Comparison of ENCODE assay signal across 18 cellular contexts in genomic region chr3:125434582-125435011, GRCh38. TPM values are rescaled to one million over a fixed set of nuclear protein-coding genes. Genes with fewer than 3 reads are reported as not detected.
A peak's percentile ranks its signal among the peaks of the same experiment; 100 is the strongest.
DNase-seq lines count a peak whose midpoint lies in the region; ATAC-seq, FAIRE-seq and TF ChIP-seq lines count a peak whose summit lies in the region.
"Had no signal": no experiment of that assay in that cellular context is flagged by ENCODE, and none has a peak within 500 bp of the region (broad histone marks: within the 10 kb centered on the region; RNA-seq: fewer than 3 reads in every experiment).

No MANE protein-coding gene starts in this region.

- H3K9me3 ChIP-seq in H1 (ENCODE audit: insufficient read depth in 2 of 2, low read depth in 1 of 2, low read length in 1 of 2): no peaks in the 10 kb centered on the region
- H3K9me3 ChIP-seq: thyroid gland had no signal

- H3K4me1 ChIP-seq in H1 (replicated peaks in 1 of 4; ENCODE audit: control insufficient read depth in 3 of 4, insufficient read depth in 4 of 4, low read length in 3 of 4): peaks cover 0 to 6% (median 2%) of the 10 kb centered on the region in 4 experiments; a peak in 2 of 7 replicates
- H3K4me1 ChIP-seq: thyroid gland had no signal

- no peaks in the 10 kb centered on the region for H3K79me2 ChIP-seq in H1 (ENCODE audit: control insufficient read depth in 1 of 2, insufficient read depth in 2 of 2, low read length in 2 of 2)
- H3K79me2 ChIP-seq: hepatocyte had no signal

- H3K36me3 Mint-ChIP-seq in activated naive CD8-positive, alpha-beta T cell treated with anti-CD3 and anti-CD28 coated beads, Interleukin-2, amount 50 U/mL, for 24 hours (ENCODE audit: low read depth): no peaks in the 10 kb centered on the region
- H3K36me3 Mint-ChIP-seq in activated naive CD8-positive, alpha-beta T cell treated with anti-CD3 and anti-CD28 coated beads for 36 hours: no peaks in the 10 kb centered on the region
- H3K36me3 Mint-ChIP-seq: CD4-positive, CD25-positive, alpha-beta regulatory T cell had no signal

- no peak overlapping the region for H4K5ac ChIP-seq in H1 (ENCODE audit: insufficient read length, low read depth, low read length)

- FAIRE-seq in GM18507 (lab: Jason Lieb, UNC) (peak; percentile 82), H1 (lab: Jason Lieb, UNC) (no peak)
- FAIRE-seq: bronchial epithelial cell had no signal

- no peak overlapping the region for H3K14ac ChIP-seq in H1 (ENCODE audit: insufficient read length)

- TF ChIP-seq POLR2A in H1 (IDR thresholded peaks at IDR 0.05; ENCODE audit: control extremely low read depth in 1 of 2, low read depth in 2 of 2, low read length in 2 of 2): no peak

- no peak overlapping the region for H2BK12ac ChIP-seq in H1 (ENCODE audit: low read depth, low read length)

- DNase-seq in activated naive CD8-positive, alpha-beta T cell treated with anti-CD3 and anti-CD28 coated beads, Interleukin-2, amount 50 U/mL, for 24 hours: no peak
- DNase-seq in activated naive CD8-positive, alpha-beta T cell treated with anti-CD3 and anti-CD28 coated beads for 36 hours: no peak
- DNase-seq in GM18507 (ENCODE audit: extremely low spot score, insufficient read length, low read depth): no peak
- no peak for DNase-seq in H1 (ENCODE audit: low read depth in 1 of 2, low spot score in 2 of 2)
- no peak for DNase-seq in NCI-H345 treated with DMSO at 0.1 percent for 48 hours (lab: John Stamatoyannopoulos, UW; ENCODE audit: unreplicated experiment)
- DNase-seq: foreskin fibroblast, HCEC 1CT, NCI-H1048, NCI-H2029, SW 1271 had no signal

- H3K27me3 Mint-ChIP-seq in activated naive CD8-positive, alpha-beta T cell treated with anti-CD3 and anti-CD28 coated beads, Interleukin-2, amount 50 U/mL, for 24 hours: no peaks in the 10 kb centered on the region
- H3K27me3 Mint-ChIP-seq in activated naive CD8-positive, alpha-beta T cell treated with anti-CD3 and anti-CD28 coated beads for 36 hours: no peaks in the 10 kb centered on the region
- H3K27me3 Mint-ChIP-seq: CD4-positive, CD25-positive, alpha-beta regulatory T cell had no signal

- no peaks in the 10 kb centered on the region for H3K4me1 Mint-ChIP-seq in activated naive CD8-positive, alpha-beta T cell treated with anti-CD3 and anti-CD28 coated beads, Interleukin-2, amount 50 U/mL, for 24 hours
- H3K4me1 Mint-ChIP-seq in activated naive CD8-positive, alpha-beta T cell treated with anti-CD3 and anti-CD28 coated beads for 36 hours: no peaks in the 10 kb centered on the region

- no peak for TF ChIP-seq CTCF in H1 (IDR thresholded peaks at IDR 0.05; ENCODE audit: control extremely low read depth in 1 of 3, insufficient read depth in 1 of 3, low read depth in 1 of 3, low read length in 3 of 3)

- H3K79me1 ChIP-seq in H1 (ENCODE audit: low read depth, low read length): no peaks in the 10 kb centered on the region

- no peak overlapping the region for H3K4ac ChIP-seq in H1 (replicated peaks; ENCODE audit: insufficient read length, low read depth, low read length)

- H3K18ac ChIP-seq in H1 (ENCODE audit: extremely low read depth, low read length): no peak overlapping the region

- no peak overlapping the region for H2BK5ac ChIP-seq in H1 (ENCODE audit: low read depth, low read length)

- H3K27ac ChIP-seq in H1 (ENCODE audit: low read depth, low read length): no peak overlapping the region
- H3K27ac ChIP-seq: hepatocyte, KMS-11, thyroid gland had no signal

- CTCF ChIA-PET in H1 (lab: Charles Lee; ENCODE audit: partially characterized antibody): interaction anchor here (1.2 to 1.4 kb wide), 3 partner anchors 15 to 241 kb away, joined by 3 read pairs; no protein-coding TSS in a partner anchor

- no peak overlapping the region for H3K27ac Mint-ChIP-seq in activated naive CD8-positive, alpha-beta T cell treated with anti-CD3 and anti-CD28 coated beads, Interleukin-2, amount 50 U/mL, for 24 hours
- no peak overlapping the region for H3K27ac Mint-ChIP-seq in activated naive CD8-positive, alpha-beta T cell treated with anti-CD3 and anti-CD28 coated beads for 36 hours
- H3K27ac Mint-ChIP-seq: CD4-positive, CD25-positive, alpha-beta regulatory T cell had no signal

- H2BK120ac ChIP-seq in H1 (replicated peaks; ENCODE audit: low read depth, low read length): no peak overlapping the region

- H2AK5ac ChIP-seq in H1 (ENCODE audit: low read depth, low read length): no peak overlapping the region

- H2BK20ac ChIP-seq in H1 (ENCODE audit: low read length): no peak overlapping the region

- H4K91ac ChIP-seq in H1 (replicated peaks; ENCODE audit: insufficient read length, low read length): no peak overlapping the region

- H3K4me3 ChIP-seq in H1 (ENCODE audit: extremely low read depth in 1 of 4, insufficient read depth in 2 of 4, low read depth in 3 of 4, low read length in 4 of 4): no peak overlapping the region
- H3K4me3 ChIP-seq: hepatocyte, thyroid gland had no signal

- no peaks in the 10 kb centered on the region for H4K20me1 ChIP-seq in H1 (replicated peaks in 1 of 2; ENCODE audit: control insufficient read depth in 1 of 2, insufficient read depth in 2 of 2, low read length in 2 of 2)

- WGBS in H1 (ENCODE audit: extremely low coverage in 1 of 2, insufficient coverage in 1 of 2, insufficient read length in 1 of 2, insufficient replicate concordance in 2 of 2, low coverage in 1 of 2, low lambda C conversion rate in 2 of 2, missing lambda C conversion rate in 1 of 2), 2 experiments: 87% methylated on average over 6 of the region's 6 CpGs; no CpG with 5 or more reads in 1 of the 2 experiments

- POLR2A ChIA-PET in H1 (lab: Charles Lee; ENCODE audit: partially characterized antibody): no interaction called here

- no peak overlapping the region for H3K9ac ChIP-seq in H1 (replicated peaks in 1 of 4; ENCODE audit: extremely low read depth in 1 of 4, low read depth in 3 of 4, low read length in 3 of 4)
- H3K9ac ChIP-seq: KMS-11 had no signal

- no peak overlapping the region for H4K8ac ChIP-seq in H1 (ENCODE audit: extremely low read depth, insufficient read depth, low read length)

- no peak for TF ChIP-seq RAD21 in H1 (IDR thresholded peaks at IDR 0.05 in 1 of 2, conservative IDR thresholded peaks at IDR 0.05 in 1 of 2; ENCODE audit: low read depth in 2 of 2, low read length in 2 of 2)

- no peaks in the 10 kb centered on the region for H3K23me2 ChIP-seq in H1 (ENCODE audit: low read depth, low read length)

- TF ChIP-seq EP300 in H1 (IDR thresholded peaks at IDR 0.05; ENCODE audit: borderline replicate concordance in 1 of 2, low read depth in 2 of 2, low read length in 2 of 2): no peak

- no peaks in the 10 kb centered on the region for H3K36me3 ChIP-seq in H1 (ENCODE audit: control insufficient read depth in 2 of 4, insufficient read depth in 4 of 4, low read length in 3 of 4)
- H3K36me3 ChIP-seq: thyroid gland had no signal

- H2AFZ ChIP-seq in H1 (ENCODE audit: low read length): peak overlapping the region; percentile 89; the same call in 1 of the 2 replicates
- H2AFZ ChIP-seq: hepatocyte had no signal

- ATAC-seq in activated naive CD8-positive, alpha-beta T cell treated with anti-CD3 and anti-CD28 coated beads, Interleukin-2, amount 50 U/mL, for 24 hours: peak; percentile 36
- ATAC-seq in HG02678 (IDR thresholded peaks at IDR 0.05; ENCODE audit: unreplicated experiment) (peak; percentile 54), HG02759 (IDR thresholded peaks at IDR 0.05; ENCODE audit: unreplicated experiment) (no peak), HG03439 (IDR thresholded peaks at IDR 0.05; ENCODE audit: unreplicated experiment) (no peak)

- H3K27me3 ChIP-seq in H1 (replicated peaks in 1 of 4; ENCODE audit: control insufficient read depth in 3 of 4, extremely low read depth in 1 of 4, insufficient read depth in 3 of 4, low read length in 3 of 4): no peaks in the 10 kb centered on the region
- H3K27me3 ChIP-seq: hepatocyte, thyroid gland had no signal

- H3K4me3 Mint-ChIP-seq in activated naive CD8-positive, alpha-beta T cell treated with anti-CD3 and anti-CD28 coated beads, Interleukin-2, amount 50 U/mL, for 24 hours: no peak overlapping the region
- no peak overlapping the region for H3K4me3 Mint-ChIP-seq in activated naive CD8-positive, alpha-beta T cell treated with anti-CD3 and anti-CD28 coated beads for 36 hours

- H3K9me3 Mint-ChIP-seq in activated naive CD8-positive, alpha-beta T cell treated with anti-CD3 and anti-CD28 coated beads, Interleukin-2, amount 50 U/mL, for 24 hours: no peaks in the 10 kb centered on the region
- H3K9me3 Mint-ChIP-seq in activated naive CD8-positive, alpha-beta T cell treated with anti-CD3 and anti-CD28 coated beads for 36 hours: no peaks in the 10 kb centered on the region
- H3K9me3 Mint-ChIP-seq: CD4-positive, CD25-positive, alpha-beta regulatory T cell had no signal

- H2BK15ac ChIP-seq in H1 (ENCODE audit: low read length): no peak overlapping the region

- H3K4me2 ChIP-seq in H1 (ENCODE audit: insufficient read depth in 1 of 2, low read depth in 2 of 2, low read length in 2 of 2): no peak overlapping the region
- H3K4me2 ChIP-seq: hepatocyte, KMS-11 had no signal

- H3K23ac ChIP-seq in H1 (ENCODE audit: insufficient read length): no peak overlapping the region

- H3K56ac ChIP-seq in H1 (replicated peaks; ENCODE audit: insufficient read length, low read depth, low read length): no peak overlapping the region

TF ChIP-seq in H1, 55 proteins besides CTCF, POLR2A, EP300 and RAD21 (continues in another document):
- TF ChIP-seq RXRA (IDR thresholded peaks at IDR 0.05; ENCODE audit: insufficient read depth, low read depth, low read length) (no peak), CBX5 (IDR thresholded peaks at IDR 0.05; ENCODE audit: low read depth, low read length) (no peak), SP2 (IDR thresholded peaks at IDR 0.05; ENCODE audit: low read length) (no peak), TCF12 (IDR thresholded peaks at IDR 0.05; ENCODE audit: low read depth, low read length) (no peak)
- TF ChIP-seq, protein P1, sequence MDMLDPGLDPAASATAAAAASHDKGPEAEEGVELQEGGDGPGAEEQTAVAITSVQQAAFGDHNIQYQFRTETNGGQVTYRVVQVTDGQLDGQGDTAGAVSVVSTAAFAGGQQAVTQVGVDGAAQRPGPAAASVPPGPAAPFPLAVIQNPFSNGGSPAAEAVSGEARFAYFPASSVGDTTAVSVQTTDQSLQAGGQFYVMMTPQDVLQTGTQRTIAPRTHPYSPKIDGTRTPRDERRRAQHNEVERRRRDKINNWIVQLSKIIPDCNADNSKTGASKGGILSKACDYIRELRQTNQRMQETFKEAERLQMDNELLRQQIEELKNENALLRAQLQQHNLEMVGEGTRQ (IDR thresholded peaks at IDR 0.05; ENCODE audit: low read length): no peak

RNA-seq across cellular contexts. Expression of gene ZNF148, which starts 59.5 kb away (rescaled TPM):
- total RNA-seq in activated naive CD8-positive, alpha-beta T cell treated with anti-CD3 and anti-CD28 coated beads for 36 hours: 10 to 100 TPM; 33.8 to 34.3 TPM
- total RNA-seq in H1 (2021; fragmentation: NEBNext Ultra II Directional; extraction: Animal tissue kit (Norgen Biotek cat#: 25700)): 17.6 and 22.6 TPM in 2 replicates
- 2.0 and 3.7 TPM in 2 replicates for polyA plus RNA-seq in H1 (2011; rRNA removed)
- polyA plus RNA-seq in H1 (2011; cell fraction: cytosol; rRNA removed): 3.5 TPM
- polyA plus RNA-seq in H1 (2011; cell fraction: nucleus; rRNA removed): 4.4 TPM
- polyA plus RNA-seq in H1 (2012, experiment 1 of 2): 7.2 to 10.1 TPM (median 8.8 TPM) in 4 replicates
- polyA plus RNA-seq in H1 (2012, experiment 2 of 2): 0.25 TPM
- 7.4 TPM for polyA plus RNA-seq in H1 (2013, experiment 1 of 2)
- 8.0 TPM for polyA plus RNA-seq in H1 (2013, experiment 2 of 2)
- 44.0 and 67.3 TPM in 2 replicates for polyA minus RNA-seq in H1 (2011; rRNA and poly(A)+ RNA removed)
- 27.4 TPM for polyA minus RNA-seq in H1 (2011; cell fraction: cytosol; rRNA and poly(A)+ RNA removed)
- polyA minus RNA-seq in H1 (2011; cell fraction: nucleus; rRNA and poly(A)+ RNA removed): 37.6 TPM

Comparison
In these comparisons a context has a peak if more than half of its experiments do, and no peak if none do; other contexts are left out.
1. ATAC-seq: peak in activated naive CD8-positive, alpha-beta T cell treated with anti-CD3 and anti-CD28 coated beads, Interleukin-2, amount 50 U/mL, for 24 hours (single experiment) and HG02678 (single experiment); none in HG02759 (single experiment) and HG03439 (single experiment).